ENCODE assay signal across 1 cellular context in the genomic region with DNA sequence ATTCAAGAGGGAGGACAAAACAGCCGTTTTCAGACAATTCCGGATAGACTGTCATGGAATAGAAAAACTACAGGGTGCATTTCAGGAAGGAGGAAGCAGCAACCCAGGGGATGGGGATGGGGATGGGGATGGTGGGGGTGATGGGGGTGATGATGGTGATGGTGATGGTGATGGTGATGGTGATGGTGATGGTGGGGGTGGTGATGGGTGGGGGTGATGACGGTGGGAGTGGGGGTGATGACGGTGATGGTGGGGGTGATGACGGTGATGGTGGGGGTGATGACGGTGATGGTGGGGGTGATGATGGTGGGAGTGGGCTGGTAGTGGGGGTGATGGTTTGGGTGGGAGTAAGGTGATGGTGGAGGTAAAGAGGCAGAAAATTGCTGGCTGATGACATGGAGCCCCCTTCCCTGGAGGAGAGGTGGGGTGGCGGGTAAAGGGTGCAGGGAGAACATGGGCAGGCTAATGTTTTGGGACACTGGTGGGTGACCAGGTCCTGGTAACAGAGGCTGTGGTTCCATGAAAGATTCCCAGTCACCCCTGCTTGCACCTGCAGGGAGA.
TF ChIP-seq lines count a peak whose summit lies in the region.

No MANE protein-coding gene starts in this region.

TF ChIP-seq in GM23338, 12 proteins besides CTCF, POLR2A, EP300 and RAD21:
- TF ChIP-seq ZNF114 (CRISPR knock-in tag; IDR thresholded peaks at IDR 0.05), result no peak
- TF ChIP-seq ZNF331 (CRISPR knock-in tag; IDR thresholded peaks at IDR 0.05; ENCODE audit: low read depth), result no peak
- TF ChIP-seq, protein P1, sequence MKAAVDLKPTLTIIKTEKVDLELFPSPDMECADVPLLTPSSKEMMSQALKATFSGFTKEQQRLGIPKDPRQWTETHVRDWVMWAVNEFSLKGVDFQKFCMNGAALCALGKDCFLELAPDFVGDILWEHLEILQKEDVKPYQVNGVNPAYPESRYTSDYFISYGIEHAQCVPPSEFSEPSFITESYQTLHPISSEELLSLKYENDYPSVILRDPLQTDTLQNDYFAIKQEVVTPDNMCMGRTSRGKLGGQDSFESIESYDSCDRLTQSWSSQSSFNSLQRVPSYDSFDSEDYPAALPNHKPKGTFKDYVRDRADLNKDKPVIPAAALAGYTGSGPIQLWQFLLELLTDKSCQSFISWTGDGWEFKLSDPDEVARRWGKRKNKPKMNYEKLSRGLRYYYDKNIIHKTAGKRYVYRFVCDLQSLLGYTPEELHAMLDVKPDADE (IDR thresholded peaks at IDR 0.05), result no peak
- no peak for TF ChIP-seq STAT1 (IDR thresholded peaks at IDR 0.05; ENCODE audit: unreplicated experiment)
- no peak for TF ChIP-seq CREB1 (CRISPR knock-in tag; IDR thresholded peaks at IDR 0.05; ENCODE audit: low read depth)
- TF ChIP-seq EZH2 (IDR thresholded peaks at IDR 0.05; ENCODE audit: low read depth, unreplicated experiment), result no peak
